8 cellular contexts compared by ENCODE assay signal in the genomic region with DNA sequence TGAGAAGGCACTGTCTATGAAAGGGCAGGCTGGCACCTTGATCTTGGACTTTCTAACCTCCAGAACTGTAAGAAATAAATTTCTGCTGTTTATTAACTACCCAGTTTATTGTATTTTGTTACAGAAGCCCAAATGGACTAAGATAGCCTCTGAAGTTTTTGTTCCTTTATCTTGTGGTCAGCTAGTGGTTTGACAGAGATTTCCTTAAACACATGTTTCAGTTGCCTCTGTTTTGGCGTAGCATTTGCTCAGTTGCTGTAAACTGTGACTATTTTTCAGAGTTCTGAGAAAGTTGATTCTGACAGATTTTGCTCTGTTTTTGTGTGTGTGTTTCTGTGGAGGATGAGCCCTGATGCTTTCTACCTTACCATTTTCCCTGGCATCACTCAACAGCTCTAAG.
A peak's percentile ranks its signal among the peaks of the same experiment; 100 is the strongest.
ATAC-seq lines count a peak whose summit lies in the region.
"Not testable (repeated sequence)": the region's sequence is repeated elsewhere in the genome, so short reads cannot be mapped to it uniquely, and the experiment has no call there.

No MANE protein-coding gene starts in this region.

- not testable (repeated sequence) for H3K27me3 Mint-ChIP-seq in stimulated activated memory B cell treated with anti-CD40 and anti-IgM and Interleukin-4, amounts not matched to agents 10 μg/mL and 1 μg/mL and 100 μg/mL, for 72 hours

- H3K9me3 Mint-ChIP-seq in stimulated activated memory B cell treated with anti-CD40 and anti-IgM and Interleukin-4, amounts not matched to agents 10 μg/mL and 1 μg/mL and 100 μg/mL, for 72 hours = not testable (repeated sequence)

- not testable (repeated sequence) for H3K4me3 Mint-ChIP-seq in stimulated activated memory B cell treated with anti-CD40 and anti-IgM and Interleukin-4, amounts not matched to agents 10 μg/mL and 1 μg/mL and 100 μg/mL, for 72 hours

- H3K36me3 Mint-ChIP-seq in stimulated activated memory B cell treated with anti-CD40 and anti-IgM and Interleukin-4, amounts not matched to agents 10 μg/mL and 1 μg/mL and 100 μg/mL, for 72 hours = not testable (repeated sequence)

- peak; percentile 100 for ATAC-seq in GM18861 (IDR thresholded peaks at IDR 0.05; ENCODE audit: unreplicated experiment)
- ATAC-seq in GM19351 (IDR thresholded peaks at IDR 0.05; ENCODE audit: unreplicated experiment) = peak; percentile 100
- peak; percentile 100 for ATAC-seq in GM21390 (IDR thresholded peaks at IDR 0.05; ENCODE audit: unreplicated experiment)
- ATAC-seq in GM21825 (IDR thresholded peaks at IDR 0.05; ENCODE audit: unreplicated experiment) = peak; percentile 99
- ATAC-seq in HG02884 (IDR thresholded peaks at IDR 0.05; ENCODE audit: unreplicated experiment) = peak; percentile 96
- ATAC-seq in HG03095 (IDR thresholded peaks at IDR 0.05; ENCODE audit: unreplicated experiment) = peak; percentile 100
- peak; percentile 97 for ATAC-seq in HG03442 (IDR thresholded peaks at IDR 0.05; ENCODE audit: unreplicated experiment)
- peak; percentile 86 for ATAC-seq in stimulated activated memory B cell treated with anti-CD40 and anti-IgM and Interleukin-4, amounts not matched to agents 10 μg/mL and 1 μg/mL and 100 μg/mL, for 72 hours

- not testable (repeated sequence) for H3K27ac Mint-ChIP-seq in stimulated activated memory B cell treated with anti-CD40 and anti-IgM and Interleukin-4, amounts not matched to agents 10 μg/mL and 1 μg/mL and 100 μg/mL, for 72 hours

- H3K4me1 Mint-ChIP-seq in stimulated activated memory B cell treated with anti-CD40 and anti-IgM and Interleukin-4, amounts not matched to agents 10 μg/mL and 1 μg/mL and 100 μg/mL, for 72 hours = not testable (repeated sequence)

Comparison
In these comparisons a context has a peak if more than half of its experiments do, and no peak if none do; other contexts are left out.
1. Peak in every context shown above with its lines: ATAC-seq.